1 cellular context compared by ENCODE assay signal in the genomic region with DNA sequence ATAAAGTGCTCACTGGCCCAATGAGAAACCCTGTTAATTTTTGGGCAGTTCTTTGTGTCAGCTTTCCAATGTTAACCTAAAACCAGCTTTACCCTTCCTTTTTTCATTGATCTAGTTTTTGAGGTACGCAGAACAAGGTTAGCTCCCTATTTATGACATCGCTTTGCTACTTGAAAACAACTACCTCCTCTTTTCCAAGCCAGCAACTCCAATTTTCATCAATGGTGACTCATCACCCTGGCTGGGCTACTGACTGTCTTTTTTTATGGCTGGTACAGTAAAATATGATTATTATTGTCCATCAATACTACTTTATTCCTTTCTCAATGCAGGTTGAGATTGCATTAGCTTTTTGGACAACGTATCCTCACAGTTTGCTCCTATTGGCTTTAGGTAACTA.
TF ChIP-seq lines count a peak whose summit lies in the region.

No MANE protein-coding gene starts in this region.

TF ChIP-seq in endothelial cell of umbilical vein, 7 proteins besides CTCF, POLR2A, EP300 and RAD21:
- TF ChIP-seq FOS (IDR thresholded peaks at IDR 0.05; ENCODE audit: borderline replicate concordance, insufficient read depth, low read length) (no peak), JUN (IDR thresholded peaks at IDR 0.05; ENCODE audit: borderline replicate concordance, insufficient read depth, insufficient read length, low read depth) (peak; percentile 21)
